ENCODE assay signal across 8 cellular contexts in the genomic region with DNA sequence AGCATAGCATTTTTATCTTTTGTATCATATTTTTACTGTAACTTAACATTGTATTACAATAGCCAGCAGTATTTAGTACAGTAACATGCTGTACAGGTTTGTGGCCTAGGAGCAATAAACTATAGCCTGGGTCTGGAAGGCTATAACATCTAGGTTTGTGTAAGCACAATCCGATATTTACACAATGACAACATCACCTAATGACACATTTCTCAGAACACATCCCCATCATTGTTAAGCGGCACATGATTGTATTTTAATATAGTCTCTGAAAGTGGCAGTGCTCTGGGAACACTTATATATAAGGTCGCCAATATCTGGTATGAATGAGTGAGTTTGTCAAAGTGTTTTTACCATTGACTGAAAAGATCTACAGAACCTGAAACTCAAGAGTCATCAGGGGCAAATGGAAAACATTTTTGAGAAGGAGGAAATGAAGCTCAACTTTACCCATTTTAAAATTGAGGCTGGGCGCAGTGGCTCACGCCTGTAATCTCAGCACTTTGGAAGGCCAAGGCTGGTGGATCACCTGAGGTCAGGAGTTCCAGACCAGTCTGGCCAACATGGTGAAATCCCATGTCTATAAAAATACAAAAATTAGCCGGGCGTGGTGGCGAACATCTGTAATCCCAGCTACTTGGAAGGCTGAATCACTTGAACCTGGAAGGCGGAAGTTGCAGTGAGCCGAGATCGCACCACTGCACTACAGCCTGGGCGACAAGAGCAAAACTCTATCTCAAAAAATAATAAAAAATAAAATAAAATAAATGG. TPM values are rescaled to one million over a fixed set of nuclear protein-coding genes. Genes with fewer than 3 reads are reported as not detected.
DNase-seq lines count a peak whose midpoint lies in the region; ATAC-seq and TF ChIP-seq lines count a peak whose summit lies in the region.

No MANE protein-coding gene starts in this region.

- TF ChIP-seq CTCF in C4-2B (conservative IDR thresholded peaks at IDR 0.05) (no peak), adrenal gland (IDR thresholded peaks at IDR 0.05) (no peak)

- H3K4me1 ChIP-seq in adrenal gland (replicated peaks in 1 of 2) (peaks cover 29 to 44% of the 10 kb centered on the region in 2 donors), muscle layer of colon (ENCODE audit: insufficient read depth, low read length) (peaks cover 19% of the 10 kb centered on the region)

- H3K36me3 ChIP-seq in adrenal gland (replicated peaks in 1 of 2): no peaks in the 10 kb centered on the region
- H3K36me3 ChIP-seq in muscle layer of colon (ENCODE audit: insufficient read depth, low read length): no peaks in the 10 kb centered on the region

- H3K27ac ChIP-seq in C4-2B (peak overlapping the region; percentile 59), adrenal gland (peak overlapping the region; percentile 57 to 94 (median 81)), muscle layer of colon (ENCODE audit: low read depth, low read length) (peak overlapping the region; percentile 13)

- TF ChIP-seq POLR2A in adrenal gland (IDR thresholded peaks at IDR 0.05): no peak

- 72 to 82% (median 76%) methylated on average over 12 of the region's 12 CpGs for WGBS in adrenal gland, 4 donors

- no peak overlapping the region for H3K9ac ChIP-seq in muscle layer of colon (ENCODE audit: low read length)

- no peak for DNase-seq in adrenal gland
- DNase-seq in NCI-H345 treated with DMSO at 0.1 percent for 48 hours (lab: John Stamatoyannopoulos, UW; ENCODE audit: unreplicated experiment): no peak
- DNase-seq in cerebellum (ENCODE audit: low spot score): no peak
- no peak for DNase-seq in NCI-H446 (lab: John Stamatoyannopoulos, UW)

- no peaks in the 10 kb centered on the region for H3K9me3 ChIP-seq in adrenal gland (replicated peaks in 1 of 3)
- no peaks in the 10 kb centered on the region for H3K9me3 ChIP-seq in muscle layer of colon (ENCODE audit: low read length)

- H3K4me3 ChIP-seq in adrenal gland (no peak overlapping the region), muscle layer of colon (ENCODE audit: low read depth in 1 of 2, low read length in 2 of 2) (no peak overlapping the region)

- ATAC-seq in HG02885 (IDR thresholded peaks at IDR 0.05; ENCODE audit: poor library complexity, unreplicated experiment) (peak; percentile 44), GM21526 (IDR thresholded peaks at IDR 0.05; ENCODE audit: low FRiP score, unreplicated experiment) (no peak)

- intact Hi-C loops in adrenal gland (cut with DNase I): loop anchor here in 1 of 2 donors (10.0 kb wide), 1 partner anchor 47 kb away; no protein-coding TSS in a partner anchor

- H3K27me3 ChIP-seq in adrenal gland (no peaks in the 10 kb centered on the region), muscle layer of colon (ENCODE audit: control insufficient read depth in 1 of 2, insufficient read depth in 2 of 2, low read length in 2 of 2) (no peaks in the 10 kb centered on the region)

RNA-seq across cellular contexts. Expression of a gene that starts 38.8 kb away (rescaled TPM):
- total RNA-seq in adrenal gland (100 to 1,000 TPM in 3 of 8 donors, 10 to 100 TPM in 5; 15.3 to 518 (median 85.5) TPM), cerebellum (2.0 TPM)
- polyA plus RNA-seq in adrenal gland: 10 to 100 TPM; 21.3 to 34.4 (median 31.5) TPM

Comparison
In these comparisons a context has a peak if more than half of its experiments do, and no peak if none do; other contexts are left out.
1. H3K27ac ChIP-seq: peak in every context shown above with its lines; median percentile 81 in adrenal gland; 59 in C4-2B; 13 in muscle layer of colon.